31 cellular contexts compared by ENCODE assay signal in genomic region chr11:131663403-131664200, GRCh38.
DNase-seq lines count a peak whose midpoint lies in the region; ATAC-seq and TF ChIP-seq lines count a peak whose summit lies in the region.
"Had no signal": no experiment of that assay in that cellular context is flagged by ENCODE, and none has a peak within 500 bp of the region (broad histone marks: within the 10 kb centered on the region; RNA-seq: fewer than 3 reads in every experiment).

No MANE protein-coding gene starts in this region.

- H2AFZ ChIP-seq in H9 (ENCODE audit: low read length) = no peak overlapping the region
- H2AFZ ChIP-seq: PC-9 had no signal

- H3K4me1 ChIP-seq in H9 (ENCODE audit: insufficient read depth, low read length) (peaks cover 21% of the 10 kb centered on the region; the same call in 1 of the 2 replicates), mesendoderm (ENCODE audit: control insufficient read depth, low read depth, low read length) (peaks cover 15% of the 10 kb centered on the region), upper lobe of right lung (no peaks in the 10 kb centered on the region)
- H3K4me1 ChIP-seq: A549, stomach had no signal

- no peak overlapping the region for H3K56ac ChIP-seq in H9 (ENCODE audit: insufficient read length, low read depth, low read length)
- peak overlapping the region; percentile 30 for H3K56ac ChIP-seq in mesendoderm (ENCODE audit: low read length)

- H3K23ac ChIP-seq in H9 (ENCODE audit: insufficient read length, low read depth, low read length) (no peak overlapping the region), mesendoderm (ENCODE audit: low read length) (no peak overlapping the region)

- H2BK15ac ChIP-seq in H9 (ENCODE audit: low read depth, low read length) (0 out of 2 replicates have a peak overlapping the region, but pooled peaks have one; percentile 43), mesendoderm (replicated peaks; ENCODE audit: low read depth) (no peak overlapping the region)

- ATAC-seq in GM21619 (IDR thresholded peaks at IDR 0.05; ENCODE audit: unreplicated experiment) (no peak), HG02763 (IDR thresholded peaks at IDR 0.05; ENCODE audit: unreplicated experiment) (no peak), upper lobe of right lung (no peak)
- ATAC-seq: A549, HepG2 had no signal

- H2AK5ac ChIP-seq in H9 (ENCODE audit: insufficient read length, low read length) (no peak overlapping the region), mesendoderm (ENCODE audit: low read length) (no peak overlapping the region)

- no peak overlapping the region for H3K27ac Mint-ChIP-seq in H9
- H3K27ac Mint-ChIP-seq: activated CD4-positive, alpha-beta T cell treated with anti-CD3 and anti-CD28 coated beads, Interleukin-2, amount 10 ng/mL, durations not matched to agents 24 days and 14 days; type B pancreatic cell had no signal

- H3K79me1 ChIP-seq in H9 (ENCODE audit: insufficient read depth, low read depth, low read length, poor library complexity, severe bottlenecking) (no peaks in the 10 kb centered on the region), mesendoderm (ENCODE audit: low read length) (no peaks in the 10 kb centered on the region)

- H3K9me3 ChIP-seq in H9 (ENCODE audit: control insufficient read depth, low read depth, low read length) (no peaks in the 10 kb centered on the region), upper lobe of right lung (no peaks in the 10 kb centered on the region)
- H3K9me3 ChIP-seq: A549, neutrophil, stomach had no signal

- H3K9me3 Mint-ChIP-seq in H9 = no peaks in the 10 kb centered on the region; a peak in 1 of 5 replicates
- H3K9me3 Mint-ChIP-seq: activated CD4-positive, alpha-beta T cell treated with anti-CD3 and anti-CD28 coated beads, Interleukin-2, amount 10 ng/mL, durations not matched to agents 24 days and 14 days; type B pancreatic cell had no signal

- H3K27me3 ChIP-seq in H9 (ENCODE audit: insufficient read depth, low read length) (no peaks in the 10 kb centered on the region), mesendoderm (ENCODE audit: insufficient read depth, low read length, poor library complexity) (no peaks in the 10 kb centered on the region), upper lobe of right lung (peaks cover 6% of the 10 kb centered on the region)
- H3K27me3 ChIP-seq: brain microvascular endothelial cell, neutrophil had no signal

- H2BK5ac ChIP-seq in H9 (ENCODE audit: insufficient read length, low read length) (no peak overlapping the region), mesendoderm (ENCODE audit: low read length) (no peak overlapping the region)

- peak overlapping the region; percentile 74 for H3K18ac ChIP-seq in H9 (ENCODE audit: insufficient read length, low read depth, low read length)
- H3K18ac ChIP-seq in mesendoderm (ENCODE audit: low read length) = no peak overlapping the region

- H2BK12ac ChIP-seq in H9 (ENCODE audit: insufficient read length, low read depth, low read length) = no peak overlapping the region

- no peaks in the 10 kb centered on the region for H3K23me2 ChIP-seq in H9 (ENCODE audit: insufficient read length, low read depth, low read length, poor library complexity, severe bottlenecking)

- DNase-seq in H9 (no peak), mesendoderm (no peak), putamen (ENCODE audit: low spot score) (peak; percentile 92), upper lobe of right lung (no peak)
- no peak for DNase-seq in NK-92 treated with Interleukin-12 subunit alpha and Interleukin-12 subunit beta, amount 100 ng/mL, for 24 hours (lab: John Stamatoyannopoulos, UW)
- DNase-seq: activated CD4-positive, alpha-beta T cell treated with anti-CD3 and anti-CD28 coated beads, Interleukin-2, amount 10 ng/mL, durations not matched to agents 24 days and 14 days; activated effector memory CD4-positive, alpha-beta T cell treated with anti-CD3 and anti-CD28 coated beads, Interleukin-2, amount 50 U/mL, for 16 hours; activated T-cell treated with anti-CD3 and anti-CD28 coated beads, Interleukin-2, amount 50 U/mL, for 1 hour; AML-193; brain microvascular endothelial cell; CD8-positive, alpha-beta memory T cell; DMS153; effector CD4-positive, alpha-beta T cell; Kasumi-1; NCI-H1694; NCI-H2171 treated with DMSO at 0.1 percent for 48 hours; NCI-H524; PC-9; SHP77; stomach; WERI-Rb-1 had no signal

- WGBS in H9 (ENCODE audit: extremely low coverage, insufficient read length, low lambda C conversion rate) = no CpG with 5 or more reads among the region's 10 CpGs
- WGBS in mesendoderm (ENCODE audit: extremely low coverage, insufficient coverage, low lambda C conversion rate) = no CpG with 5 or more reads among the region's 10 CpGs

- H2BK120ac ChIP-seq in H9 (ENCODE audit: low read depth, low read length, poor library complexity, severe bottlenecking) (no peak overlapping the region), mesendoderm (ENCODE audit: low read depth, low read length) (no peak overlapping the region)

- no peak overlapping the region for H3T11ph ChIP-seq in H9 (ENCODE audit: low read length)

- no peak for TF ChIP-seq CTCF in H9 (conservative IDR thresholded peaks at IDR 0.05)
- no peak for TF ChIP-seq CTCF in upper lobe of right lung (IDR thresholded peaks at IDR 0.05)

- H3K79me2 ChIP-seq in H9 (ENCODE audit: insufficient read depth, low read length) (no peaks in the 10 kb centered on the region), mesendoderm (ENCODE audit: control insufficient read depth, insufficient read depth, low read length) (no peaks in the 10 kb centered on the region)

- no peak overlapping the region for H3K4me2 ChIP-seq in H9 (ENCODE audit: insufficient read depth, insufficient read length, low read length)
- no peak overlapping the region for H3K4me2 ChIP-seq in mesendoderm (ENCODE audit: low read length)
- H3K4me2 ChIP-seq: A549, PC-9 had no signal

- peaks cover 32 to 44% of the 10 kb centered on the region in 2 experiments for H3K4me1 Mint-ChIP-seq in H9
- H3K4me1 Mint-ChIP-seq: activated CD4-positive, alpha-beta T cell treated with anti-CD3 and anti-CD28 coated beads, Interleukin-2, amount 10 ng/mL, durations not matched to agents 24 days and 14 days; CD8-positive, alpha-beta memory T cell had no signal

- H4K91ac ChIP-seq in H9 (ENCODE audit: insufficient read length, low read depth, low read length) = no peak overlapping the region

- peak overlapping the region; percentile 31; the same call in 1 of the 2 replicates for H3K14ac ChIP-seq in H9 (ENCODE audit: insufficient read depth, low read length)

- no peak overlapping the region for H3K4me3 Mint-ChIP-seq in H9
- H3K4me3 Mint-ChIP-seq: activated CD4-positive, alpha-beta T cell treated with anti-CD3 and anti-CD28 coated beads, Interleukin-2, amount 10 ng/mL, durations not matched to agents 24 days and 14 days; CD8-positive, alpha-beta memory T cell; type B pancreatic cell had no signal

- H3K27me3 Mint-ChIP-seq in H9 (ENCODE audit: low read depth) = peaks cover 2% of the 10 kb centered on the region
- H3K27me3 Mint-ChIP-seq: activated CD4-positive, alpha-beta T cell treated with anti-CD3 and anti-CD28 coated beads, Interleukin-2, amount 10 ng/mL, durations not matched to agents 24 days and 14 days had no signal

- H3K9ac ChIP-seq in H9 (ENCODE audit: extremely low read depth, insufficient read length, low read length) (no peak overlapping the region), mesendoderm (ENCODE audit: low read length) (no peak overlapping the region)

- no peaks in the 10 kb centered on the region for H4K20me1 ChIP-seq in H9 (ENCODE audit: control insufficient read depth, insufficient read depth, insufficient read length)

- H4K8ac ChIP-seq in H9 (replicated peaks; ENCODE audit: insufficient read length, low read depth, low read length) (no peak overlapping the region), mesendoderm (ENCODE audit: low read depth, low read length) (no peak overlapping the region)

- H4K5ac ChIP-seq in H9 (ENCODE audit: insufficient read length, low read depth, low read length) = no peak overlapping the region
- no peak overlapping the region for H4K5ac ChIP-seq in mesendoderm (ENCODE audit: low read length)

- H3K27ac ChIP-seq in H9 (ENCODE audit: insufficient read length, low read depth, low read length) (no peak overlapping the region), cingulate gyrus (ENCODE audit: low read depth, low read length) (peak overlapping the region; percentile 98), mesendoderm (ENCODE audit: low read depth, low read length) (no peak overlapping the region), upper lobe of right lung (no peak overlapping the region)
- H3K27ac ChIP-seq: A549, brain microvascular endothelial cell, epithelial cell of prostate, neutrophil, PC-9, skin epidermis, stomach, WERI-Rb-1 had no signal

- intact Hi-C loops in upper lobe of right lung (cut with DNase I) = no loop called here

- no peak overlapping the region for H3K4me3 ChIP-seq in mesendoderm (ENCODE audit: low read length)
- H3K4me3 ChIP-seq in upper lobe of right lung = no peak overlapping the region
- H3K4me3 ChIP-seq: A549, lung, PC-9, skin epidermis, stomach had no signal

- no peak overlapping the region for H3K4ac ChIP-seq in H9 (ENCODE audit: low read depth, low read length)
- no peak overlapping the region for H3K4ac ChIP-seq in mesendoderm (ENCODE audit: low read depth, low read length)

- no peak overlapping the region for H2BK20ac ChIP-seq in H9 (ENCODE audit: low read depth, low read length, poor library complexity, severe bottlenecking)

- no peaks in the 10 kb centered on the region for H3K36me3 Mint-ChIP-seq in H9 (ENCODE audit: insufficient read depth in 1 of 3, low read depth in 3 of 3)
- H3K36me3 Mint-ChIP-seq: CD8-positive, alpha-beta memory T cell; type B pancreatic cell had no signal

- H3K36me3 ChIP-seq in mesendoderm (ENCODE audit: control insufficient read depth, insufficient read depth, low read length) (no peaks in the 10 kb centered on the region), upper lobe of right lung (no peaks in the 10 kb centered on the region)
- H3K36me3 ChIP-seq: brain microvascular endothelial cell, neutrophil, stomach, WERI-Rb-1 had no signal
